10 cellular contexts compared by ENCODE assay signal in the genomic region with DNA sequence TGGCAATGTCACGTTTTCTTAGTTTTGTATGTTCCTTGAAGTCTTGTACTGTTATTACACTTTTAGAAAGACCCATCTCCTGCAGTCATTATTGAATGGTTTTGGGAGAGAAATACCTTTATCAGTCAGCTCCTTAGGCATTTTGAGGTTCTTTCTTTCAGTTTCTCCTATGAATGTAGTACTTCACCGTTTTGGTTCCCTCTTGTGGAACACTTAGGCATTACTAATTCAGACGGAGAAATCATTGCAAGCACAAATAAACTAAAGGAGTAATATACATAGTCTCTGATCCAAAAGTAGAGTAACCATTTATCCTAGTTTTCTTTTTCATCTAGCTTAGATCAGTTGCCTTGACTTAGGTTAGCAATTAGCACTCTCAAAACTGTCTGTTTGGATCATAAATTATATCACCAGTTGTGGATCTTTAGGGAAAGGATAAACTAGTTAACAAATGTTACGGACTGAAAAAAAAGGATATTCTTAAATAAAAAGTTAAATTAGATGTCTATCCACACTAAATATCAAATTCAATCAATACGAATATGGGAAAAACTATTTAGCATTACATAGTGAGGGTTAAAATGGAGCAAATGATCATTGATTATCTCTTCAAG.
DNase-seq lines count a peak whose midpoint lies in the region; ATAC-seq, FAIRE-seq and TF ChIP-seq lines count a peak whose summit lies in the region.
"Had no signal": no experiment of that assay in that cellular context is flagged by ENCODE, and none has a peak within 500 bp of the region (broad histone marks: within the 10 kb centered on the region; RNA-seq: fewer than 3 reads in every experiment).

No MANE protein-coding gene starts in this region.

- TF ChIP-seq CTCF in PC-9 (conservative IDR thresholded peaks at IDR 0.05), result peak; percentile 57

- H3K9me3 ChIP-seq in PC-9 (ENCODE audit: insufficient read depth, low read depth), result no peaks in the 10 kb centered on the region
- H3K9me3 ChIP-seq: right atrium auricular region had no signal

- peak; percentile 14 for FAIRE-seq in GM12892 (lab: Jason Lieb, UNC)

- intact Hi-C loops in PC-9 (cut with micrococcal nuclease; ENCODE audit: unreplicated experiment), result no loop called here

- CTCF ChIA-PET in PC-9 (lab: Charles Lee), result no interaction called here

- H3K79me2 ChIP-seq in PC-9 (ENCODE audit: low read depth), result no peaks in the 10 kb centered on the region

- no peaks in the 10 kb centered on the region for H3F3A ChIP-seq in PC-9 (ENCODE audit: insufficient read depth, low read depth)

- no peak overlapping the region for H2AFZ ChIP-seq in PC-9

- no peak overlapping the region for H3K27ac ChIP-seq in PC-9
- H3K27ac ChIP-seq: right atrium auricular region had no signal

- peak; percentile 82 for ATAC-seq in HG03342 (IDR thresholded peaks at IDR 0.05; ENCODE audit: unreplicated experiment)
- ATAC-seq in left lobe of liver, result peak; percentile 68
- ATAC-seq in GM18511 (IDR thresholded peaks at IDR 0.05; ENCODE audit: unreplicated experiment), result no peak
- ATAC-seq in HG02763 (IDR thresholded peaks at IDR 0.05; ENCODE audit: unreplicated experiment), result no peak

- POLR2A ChIA-PET in PC-9 (lab: Charles Lee; ENCODE audit: unreplicated experiment), result no interaction called here

- H3K27me3 ChIP-seq in PC-9 (ENCODE audit: insufficient read depth, low read depth), result no peaks in the 10 kb centered on the region
- H3K27me3 ChIP-seq: right atrium auricular region had no signal

- BruUV-seq in PC-9 (replicated peaks; lab: Mats Ljungman, UMichigan), result no TSS peak

- no peaks in the 10 kb centered on the region for H3K9me2 ChIP-seq in PC-9 (ENCODE audit: insufficient read depth)

- H3K4me2 ChIP-seq in PC-9, result peak overlapping the region; percentile 29; the same call in 1 of the 2 replicates

- DNase-seq in GM12892 (ENCODE audit: insufficient read length) (no peak), PC-9 (no peak), left lobe of liver (ENCODE audit: low spot score) (no peak), C1 segment of cervical spinal cord (lab: John Stamatoyannopoulos, UW) (no peak), NCI-H2196 (lab: John Stamatoyannopoulos, UW; ENCODE audit: unreplicated experiment) (no peak)
- DNase-seq: activated naive CD8-positive, alpha-beta T cell treated with anti-CD3 and anti-CD28 coated beads, Interleukin-2, amount 10 ng/mL, durations not matched to agents 7 days and 5 days had no signal

- no peaks in the 10 kb centered on the region for H3K4me1 ChIP-seq in PC-9 (replicated peaks; ENCODE audit: insufficient read depth)
- H3K4me1 ChIP-seq: right atrium auricular region had no signal

- TF ChIP-seq POLR2A in GM12892 (IDR thresholded peaks at IDR 0.05; ENCODE audit: low read depth, low read length), result no peak

- H4K20me1 ChIP-seq in PC-9 (ENCODE audit: insufficient read depth), result no peaks in the 10 kb centered on the region

- no peaks in the 10 kb centered on the region for H3K36me3 ChIP-seq in PC-9 (ENCODE audit: low read depth)
- H3K36me3 ChIP-seq: right atrium auricular region had no signal

- H3K4me3 ChIP-seq in PC-9, result no peak overlapping the region
- H3K4me3 ChIP-seq: right atrium auricular region had no signal

Comparison
In these comparisons a context has a peak if more than half of its experiments do, and no peak if none do; other contexts are left out.
1. ATAC-seq: peak in HG03342 (single experiment) and left lobe of liver (single experiment); none in GM18511 (single experiment) and HG02763 (single experiment).